10 cellular contexts compared by ENCODE assay signal in genomic region chr3:1439395-1439794, GRCh38.
DNase-seq lines count a peak whose midpoint lies in the region; ATAC-seq and TF ChIP-seq lines count a peak whose summit lies in the region.
"Had no signal": no experiment of that assay in that cellular context is flagged by ENCODE, and none has a peak within 500 bp of the region (broad histone marks: within the 10 kb centered on the region; RNA-seq: fewer than 3 reads in every experiment).

No MANE protein-coding gene starts in this region.

- H3K36me3 ChIP-seq in BE2C: no peaks in the 10 kb centered on the region
- H3K36me3 ChIP-seq: MG63, SJSA1 had no signal

- H3K9me3 Mint-ChIP-seq in glutamatergic neuron (ENCODE audit: unreplicated experiment) (no peaks in the 10 kb centered on the region), mesothelial cell of epicardium (peaks cover 18% of the 10 kb centered on the region)

- H3K9me3 ChIP-seq in BE2C: no peaks in the 10 kb centered on the region
- H3K9me3 ChIP-seq: MG63, SJSA1 had no signal

- ATAC-seq in esophagus mucosa: no peak
- no peak for ATAC-seq in HG03378 (IDR thresholded peaks at IDR 0.05; ENCODE audit: unreplicated experiment)

- no peak overlapping the region for H3K27ac Mint-ChIP-seq in glutamatergic neuron (ENCODE audit: unreplicated experiment)
- H3K27ac Mint-ChIP-seq in mesothelial cell of epicardium: no peak overlapping the region

- H3K4me1 Mint-ChIP-seq in glutamatergic neuron (ENCODE audit: low read depth, unreplicated experiment): no peaks in the 10 kb centered on the region
- H3K4me1 Mint-ChIP-seq in mesothelial cell of epicardium: peaks cover 7% of the 10 kb centered on the region

- no peaks in the 10 kb centered on the region for H3K27me3 ChIP-seq in BE2C
- H3K27me3 ChIP-seq: MG63, SJSA1 had no signal

- H3K4me3 ChIP-seq in BE2C (ENCODE audit: low read depth, low read length) (no peak overlapping the region), GM12865 (ENCODE audit: low read depth, low read length) (no peak overlapping the region)
- H3K4me3 ChIP-seq: MG63, SJSA1 had no signal

- no peaks in the 10 kb centered on the region for H3K27me3 Mint-ChIP-seq in glutamatergic neuron (ENCODE audit: unreplicated experiment)
- no peaks in the 10 kb centered on the region for H3K27me3 Mint-ChIP-seq in mesothelial cell of epicardium (ENCODE audit: low read depth)

- no peak overlapping the region for H3K4me3 Mint-ChIP-seq in glutamatergic neuron (ENCODE audit: unreplicated experiment)
- no peak overlapping the region for H3K4me3 Mint-ChIP-seq in mesothelial cell of epicardium

- DNase-seq in BE2C (peak; percentile 58), GM12865 (ENCODE audit: low read depth) (peak; percentile 14), NCI-H69 (lab: John Stamatoyannopoulos, UW) (peak; percentile 25), glutamatergic neuron (peak; percentile 34), NOMO-1 (lab: John Stamatoyannopoulos, UW; ENCODE audit: unreplicated experiment in 2 of 2) (no peak), mesothelial cell of epicardium (ENCODE audit: low spot score in 2 of 2, unreplicated experiment in 2 of 2) (no peak)
- DNase-seq: MG63 had no signal

- no peaks in the 10 kb centered on the region for H3K4me1 ChIP-seq in BE2C
- H3K4me1 ChIP-seq: SJSA1 had no signal

- H3K36me3 Mint-ChIP-seq in glutamatergic neuron (ENCODE audit: unreplicated experiment): no peaks in the 10 kb centered on the region
- H3K36me3 Mint-ChIP-seq in mesothelial cell of epicardium: no peaks in the 10 kb centered on the region

- TF ChIP-seq CTCF in BE2C (IDR thresholded peaks at IDR 0.05; ENCODE audit: low read depth, low read length) (peak; percentile 65), GM12865 (IDR thresholded peaks at IDR 0.05; ENCODE audit: insufficient read depth, low read depth, low read length, missing control alignments) (peak; percentile 30), glutamatergic neuron (IDR thresholded peaks at IDR 0.05; ENCODE audit: partially characterized antibody, unreplicated experiment) (no peak), mesothelial cell of epicardium (IDR thresholded peaks at IDR 0.05; ENCODE audit: unreplicated experiment) (no peak)

Comparison
In these comparisons a context has a peak if more than half of its experiments do, and no peak if none do; other contexts are left out.
1. DNase-seq: peak in BE2C (single experiment), GM12865 (single experiment), NCI-H69 (single experiment) and glutamatergic neuron (single experiment); none in NOMO-1 (0 of 2) and mesothelial cell of epicardium (0 of 2).
2. CTCF ChIP-seq: peak in BE2C (single experiment) and GM12865 (single experiment); none in glutamatergic neuron (single experiment) and mesothelial cell of epicardium (single experiment).